Comparison of ENCODE assay signal across 19 cellular contexts in genomic region chr10:30691601-30692015, GRCh38.
A peak's percentile ranks its signal among the peaks of the same experiment; 100 is the strongest.
DNase-seq lines count a peak whose midpoint lies in the region; ATAC-seq, FAIRE-seq and TF ChIP-seq lines count a peak whose summit lies in the region.
"Had no signal": no experiment of that assay in that cellular context is flagged by ENCODE, and none has a peak within 500 bp of the region (broad histone marks: within the 10 kb centered on the region; RNA-seq: fewer than 3 reads in every experiment).

No MANE protein-coding gene starts in this region.

- H3K27ac ChIP-seq in skeletal muscle tissue (ENCODE audit: low read depth, low read length), result peak overlapping the region; percentile 65
- H3K27ac ChIP-seq: C4-2B, esophagus squamous epithelium, neutrophil, testis had no signal

- no peak for FAIRE-seq in HTR-8/SVneo (lab: Jason Lieb, UNC)

- H3K9me3 ChIP-seq in skeletal muscle tissue (ENCODE audit: control insufficient read depth in 3 of 3, low read length in 3 of 3), result no peaks in the 10 kb centered on the region
- H3K9me3 ChIP-seq: esophagus squamous epithelium, neutrophil, testis had no signal

- H3K4me3 ChIP-seq in fibroblast of mammary gland (ENCODE audit: control insufficient read depth, low read depth, low read length), result peak overlapping the region; percentile 46
- peak overlapping the region in 2 of 3 donors; percentile 6 to 48 for H3K4me3 ChIP-seq in skeletal muscle tissue (ENCODE audit: low read length in 3 of 3)
- H3K4me3 ChIP-seq: esophagus squamous epithelium, testis had no signal

- no peaks in the 10 kb centered on the region for H3K36me3 ChIP-seq in skeletal muscle tissue (ENCODE audit: control insufficient read depth in 3 of 3, insufficient read depth in 3 of 3, low read length in 3 of 3)
- H3K36me3 ChIP-seq: esophagus squamous epithelium, neutrophil had no signal

- peak overlapping the region in 1 of 3 donors; percentile 33 for H3K9ac ChIP-seq in skeletal muscle tissue (ENCODE audit: low read depth in 1 of 3, low read length in 3 of 3)

- H3K27me3 ChIP-seq in skeletal muscle tissue (ENCODE audit: control insufficient read depth in 3 of 3, insufficient read depth in 3 of 3, low read length in 3 of 3), result peaks cover 0 to 25% (median 22%) of the 10 kb centered on the region in 3 donors
- H3K27me3 ChIP-seq: testis had no signal

- peaks cover 0 to 4% (median 0%) of the 10 kb centered on the region in 3 donors for H3K4me1 ChIP-seq in skeletal muscle tissue (ENCODE audit: control insufficient read depth in 3 of 3, insufficient read depth in 3 of 3, low read length in 3 of 3)
- H3K4me1 ChIP-seq: testis had no signal

- no peak for ATAC-seq in GM18498 (IDR thresholded peaks at IDR 0.05; ENCODE audit: unreplicated experiment)
- ATAC-seq: right cardiac atrium had no signal

- no peak for TF ChIP-seq CTCF in fibroblast of mammary gland (conservative IDR thresholded peaks at IDR 0.05; ENCODE audit: control insufficient read depth, insufficient read depth, low read depth, low read length)

- peak; percentile 79 for DNase-seq in EH (ENCODE audit: low read depth)
- DNase-seq in HTR-8/SVneo (ENCODE audit: insufficient read length, low spot score), result peak; percentile 17
- DNase-seq in fibroblast of mammary gland (ENCODE audit: low read depth), result peak; percentile 99
- no peak for DNase-seq in activated CD4-positive, alpha-beta T cell treated with anti-CD3 and anti-CD28 coated beads for 4 hours
- no peak for DNase-seq in HuH-7 (ENCODE audit: low spot score)
- DNase-seq: activated CD4-positive, alpha-beta T cell treated with anti-CD3 and anti-CD28 coated beads, Interleukin-2, amount 10 ng/mL, durations not matched to agents 24 days and 14 days; activated naive CD8-positive, alpha-beta T cell treated with anti-CD3 and anti-CD28 coated beads, Interleukin-2, amount 10 ng/mL, durations not matched to agents 7 days and 5 days; activated T-cell treated with anti-CD3 and anti-CD28 coated beads, Interleukin-2, amount 50 U/mL, for 1 hour; DMS153; esophagus squamous epithelium; H9; NCI-H1105; right cardiac atrium; stimulated activated CD4-positive, alpha-beta T cell treated with anti-CD3 and anti-CD28 coated beads, Interleukin-4, amount 100 ng/mL, for 1 hour; testis had no signal

Comparison
In these comparisons a context has a peak if more than half of its experiments do, and no peak if none do; other contexts are left out.
1. DNase-seq: peak in EH (single experiment), HTR-8/SVneo (single experiment) and fibroblast of mammary gland (single experiment); none in activated CD4-positive, alpha-beta T cell treated with anti-CD3 and anti-CD28 coated beads for 4 hours (0 of 2) and HuH-7 (single experiment).